ENCODE assay signal across 3 cellular contexts in the genomic region with DNA sequence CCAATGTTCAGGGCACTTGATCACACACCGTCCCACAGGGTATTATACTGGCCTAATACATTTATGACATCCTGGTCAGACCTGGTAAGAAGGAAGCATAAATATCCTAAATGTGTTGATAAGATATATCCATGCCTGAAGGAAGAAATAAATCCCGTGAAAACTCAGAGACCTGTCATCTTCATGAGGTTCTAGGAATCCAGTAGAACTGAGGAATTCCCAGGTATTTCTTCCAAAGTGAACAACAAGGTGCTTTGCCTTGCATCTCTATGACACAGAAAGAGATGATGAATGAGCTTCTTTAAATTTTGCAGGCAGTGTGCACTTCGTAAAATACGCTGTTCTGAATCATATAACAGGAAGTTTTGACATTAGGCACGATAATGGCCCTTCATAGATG.
"Had no signal": no experiment of that assay in that cellular context is flagged by ENCODE, and none has a peak within 500 bp of the region (broad histone marks: within the 10 kb centered on the region; RNA-seq: fewer than 3 reads in every experiment).

No MANE protein-coding gene starts in this region.

- H3K4me3 ChIP-seq: GM12878 had no signal

- DNase-seq: GDM1, GF-D8 had no signal
